Comparison of ENCODE assay signal across 16 cellular contexts in genomic region chr3:138439646-138440045, GRCh38. TPM values are rescaled to one million over a fixed set of nuclear protein-coding genes. Genes with fewer than 3 reads are reported as not detected.
"Had no signal": no experiment of that assay in that cellular context is flagged by ENCODE, and none has a peak within 500 bp of the region (broad histone marks: within the 10 kb centered on the region; RNA-seq: fewer than 3 reads in every experiment).

No MANE protein-coding gene starts in this region.

- H3K4me1 ChIP-seq: testis had no signal

- H3K9me3 ChIP-seq: gastroesophageal sphincter, left ventricle myocardium inferior, testis had no signal

- H3K36me3 ChIP-seq: gastroesophageal sphincter, left ventricle myocardium inferior had no signal

- H3K27me3 ChIP-seq: testis had no signal

- H3K4me3 ChIP-seq: gastroesophageal sphincter, left ventricle myocardium inferior, testis had no signal

- DNase-seq: activated CD4-positive, alpha-beta memory T cell treated with anti-CD3 and anti-CD28 coated beads, Interleukin-2, amount 10 ng/mL, durations not matched to agents 7 days and 5 days; activated CD4-positive, alpha-beta T cell treated with anti-CD3 and anti-CD28 coated beads for 36 hours; activated T-cell treated with anti-CD3 and anti-CD28 coated beads, Interleukin-2, amount 50 U/mL, for 72 hours; caudate nucleus; cortex of kidney; effector CD8-positive, alpha-beta T cell; kidney; mesenchymal stem cell; nephron progenitor cell; stimulated activated CD4-positive, alpha-beta T cell treated with anti-CD3 and anti-CD28 coated beads, Interleukin-2, amount 100 ng/mL, for 48 hours; stimulated activated naive CD8-positive, alpha-beta T cell treated with anti-CD3 and anti-CD28 coated beads, Interleukin-15, Interleukin-2, amounts not matched to agents 100 U/mL and 50 U/mL, for 24 hours; T-helper 9 cell; testis had no signal

- H3K27ac ChIP-seq: gastroesophageal sphincter, left ventricle myocardium inferior, testis had no signal

RNA-seq across cellular contexts. Expression of gene ESYT3, which starts 5.2 kb away (rescaled TPM):
- total RNA-seq: pulmonary artery endothelial cell had no signal
